32 cellular contexts compared by ENCODE assay signal in the genomic region with DNA sequence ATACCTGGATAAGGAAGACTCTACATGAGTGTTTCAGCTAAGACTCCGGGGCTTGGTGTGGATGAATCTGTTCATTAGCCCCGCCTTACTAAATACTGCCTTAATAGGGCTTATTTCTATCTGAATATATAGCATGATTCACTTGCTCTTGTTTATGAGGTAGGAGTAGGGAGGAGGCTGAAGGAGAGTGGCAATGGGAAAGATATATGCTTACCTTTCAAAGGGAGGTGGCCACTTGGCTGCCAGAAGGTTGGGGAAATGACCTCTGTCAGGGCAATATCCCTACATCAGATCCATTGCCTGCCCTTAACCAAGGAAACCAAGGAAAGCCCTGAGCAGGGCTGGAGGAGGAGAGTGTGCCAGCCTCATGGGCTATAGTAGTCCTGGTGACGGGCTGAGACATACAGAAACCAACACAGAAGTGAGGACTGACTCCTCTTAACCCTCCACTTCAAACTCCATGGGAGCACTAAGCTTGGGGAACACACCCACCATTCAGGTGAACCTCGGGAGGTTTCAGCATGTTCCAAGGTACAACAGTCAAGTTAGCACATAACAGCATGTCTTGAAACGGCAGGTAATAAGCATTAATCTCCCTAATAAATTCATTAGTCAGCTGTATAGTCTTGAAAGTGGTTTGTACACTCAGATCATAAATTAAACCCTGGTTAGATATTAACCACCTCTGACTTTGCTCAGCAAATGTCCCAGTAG.
A peak's percentile ranks its signal among the peaks of the same experiment; 100 is the strongest.
DNase-seq lines count a peak whose midpoint lies in the region; ATAC-seq, FAIRE-seq and TF ChIP-seq lines count a peak whose summit lies in the region.
"Had no signal": no experiment of that assay in that cellular context is flagged by ENCODE, and none has a peak within 500 bp of the region (broad histone marks: within the 10 kb centered on the region; RNA-seq: fewer than 3 reads in every experiment).

No MANE protein-coding gene starts in this region.

- POLR2A ChIA-PET in SK-N-SH (lab: Yijun Ruan, JAX): no interaction called here

- H3F3A ChIP-seq in SK-N-SH (replicated peaks; ENCODE audit: insufficient read depth): no peaks in the 10 kb centered on the region

- H3K4me1 Mint-ChIP-seq in Calu3 (ENCODE audit: low read depth, unreplicated experiment): peaks cover 46% of the 10 kb centered on the region
- peaks cover 5 to 6% of the 10 kb centered on the region in 2 donors for H3K4me1 Mint-ChIP-seq in stimulated activated naive B cell treated with anti-CD40 and anti-IgM and Interleukin-4, amounts not matched to agents 10 μg/mL and 1 μg/mL and 100 μg/mL, for 72 hours

- 86% methylated on average over 5 of the region's 5 CpGs for WGBS in SK-N-SH (ENCODE audit: low lambda C conversion rate)

- no peak for ATAC-seq in stimulated activated naive B cell treated with anti-CD40 and anti-IgM and Interleukin-4, amounts not matched to agents 10 μg/mL and 1 μg/mL and 100 μg/mL, for 72 hours (replicated peaks)
- ATAC-seq: activated CD8-positive, alpha-beta T cell treated with anti-CD3 and anti-CD28 coated beads for 36 hours; sciatic nerve had no signal

- peak; percentile 28 for FAIRE-seq in bronchial epithelial cell (lab: Jason Lieb, UNC)
- FAIRE-seq: A204.1, TTC549 had no signal

- peak overlapping the region; percentile 50 for H3K27ac ChIP-seq in muscle layer of duodenum (ENCODE audit: low read length)
- no peak overlapping the region for H3K27ac ChIP-seq in SK-N-SH (ENCODE audit: low read depth in 2 of 2, low read length in 1 of 2)
- H3K27ac ChIP-seq: SJSA1, thoracic aorta had no signal

- H3K36me3 ChIP-seq in bronchial epithelial cell (ENCODE audit: control insufficient read depth, insufficient read depth, low read length) (no peaks in the 10 kb centered on the region), muscle layer of duodenum (ENCODE audit: control insufficient read depth in 1 of 2, insufficient read depth in 2 of 2, low read length in 2 of 2) (no peaks in the 10 kb centered on the region), SK-N-SH (replicated peaks in 1 of 2; ENCODE audit: control insufficient read depth in 1 of 2, insufficient read depth in 2 of 2, low read length in 1 of 2) (no peaks in the 10 kb centered on the region)
- H3K36me3 ChIP-seq: SJSA1, thoracic aorta had no signal

- no TSS peak for BruUV-seq in Calu3 (replicated peaks; lab: Mats Ljungman, UMichigan)

- no peaks in the 10 kb centered on the region for H3K79me2 ChIP-seq in SK-N-SH (ENCODE audit: insufficient read depth)

- H3K27me3 ChIP-seq in bronchial epithelial cell (ENCODE audit: control insufficient read depth, insufficient read depth, low read length) (no peaks in the 10 kb centered on the region), muscle layer of duodenum (ENCODE audit: low read depth, low read length) (no peaks in the 10 kb centered on the region), SK-N-SH (ENCODE audit: insufficient read depth) (no peaks in the 10 kb centered on the region)
- H3K27me3 ChIP-seq: SJSA1 had no signal

- no peaks in the 10 kb centered on the region for H4K20me1 ChIP-seq in SK-N-SH (ENCODE audit: insufficient read depth)

- H3K9me3 ChIP-seq in muscle layer of duodenum (ENCODE audit: control insufficient read depth in 1 of 2, low read length in 2 of 2): no peaks in the 10 kb centered on the region
- no peaks in the 10 kb centered on the region for H3K9me3 ChIP-seq in SK-N-SH
- H3K9me3 ChIP-seq: SJSA1, thoracic aorta had no signal

- peak overlapping the region; percentile 73 for H3K27ac Mint-ChIP-seq in Calu3 (ENCODE audit: unreplicated experiment)
- H3K27ac Mint-ChIP-seq in stimulated activated naive B cell treated with anti-CD40 and anti-IgM and Interleukin-4, amounts not matched to agents 10 μg/mL and 1 μg/mL and 100 μg/mL, for 72 hours: no peak overlapping the region
- H3K27ac Mint-ChIP-seq: activated CD8-positive, alpha-beta T cell treated with anti-CD3 and anti-CD28 coated beads for 36 hours; activated naive CD8-positive, alpha-beta T cell; immature natural killer cell had no signal

- no peaks in the 10 kb centered on the region for H3K27me3 Mint-ChIP-seq in Calu3 (ENCODE audit: unreplicated experiment)
- no peaks in the 10 kb centered on the region for H3K27me3 Mint-ChIP-seq in stimulated activated naive B cell treated with anti-CD40 and anti-IgM and Interleukin-4, amounts not matched to agents 10 μg/mL and 1 μg/mL and 100 μg/mL, for 72 hours
- H3K27me3 Mint-ChIP-seq: activated CD8-positive, alpha-beta T cell treated with anti-CD3 and anti-CD28 coated beads for 36 hours; activated naive CD8-positive, alpha-beta T cell; CD8-positive, alpha-beta memory T cell had no signal

- H3K4me1 ChIP-seq in muscle layer of duodenum (ENCODE audit: control insufficient read depth in 1 of 2, insufficient read depth in 2 of 2, low read length in 2 of 2) (no peaks in the 10 kb centered on the region), SK-N-SH (ENCODE audit: control insufficient read depth in 1 of 2, insufficient read depth in 2 of 2, low read depth in 1 of 2, low read length in 1 of 2) (no peaks in the 10 kb centered on the region)

- intact Hi-C loops in Calu3 (cut with micrococcal nuclease; ENCODE audit: unreplicated experiment): loop anchor here (5.0 kb wide), 3 partner anchors 35 to 160 kb away; a partner anchor contains a TSS

- TF ChIP-seq CTCF in Calu3 (IDR thresholded peaks at IDR 0.05; ENCODE audit: unreplicated experiment): no peak
- no peak for TF ChIP-seq CTCF in bronchial epithelial cell (IDR thresholded peaks at IDR 0.05; ENCODE audit: insufficient read depth, low read length, severe bottlenecking)
- TF ChIP-seq CTCF in SK-N-SH (IDR thresholded peaks at IDR 0.05): no peak

- no peak for TF ChIP-seq RAD21 in SK-N-SH (IDR thresholded peaks at IDR 0.05; ENCODE audit: low read length)

- H3K4me2 ChIP-seq in SK-N-SH: no peak overlapping the region

- DNase-seq in Calu3 (no peak), bronchial epithelial cell (ENCODE audit: low read depth) (no peak), kidney tubule cell (ENCODE audit: low spot score) (peak; percentile 62), NOMO-1 (lab: John Stamatoyannopoulos, UW; ENCODE audit: unreplicated experiment in 2 of 2) (no peak), SK-N-SH (no peak), NCI-H226 (no peak)
- no peak for DNase-seq in stimulated activated naive B cell treated with anti-CD40 and anti-IgM and Interleukin-4, amounts not matched to agents 10 μg/mL and 1 μg/mL and 100 μg/mL, for 72 hours
- DNase-seq: activated CD4-positive, CD25-positive, alpha-beta regulatory T cell treated with anti-CD3 and anti-CD28 coated beads, Interleukin-2, amount 50 U/mL, for 72 hours; activated CD8-positive, alpha-beta T cell treated with anti-CD3 and anti-CD28 coated beads for 36 hours; activated T-cell treated with anti-CD3 and anti-CD28 coated beads for 4 hours; AML-193; anterior cingulate cortex; CD8-positive, alpha-beta memory T cell; cortex of kidney; DMS153; H7; hypothalamus; immature natural killer cell; NCI-H1105; NCI-H1930; NCI-H526; RPMI8226; stimulated activated naive CD4-positive, alpha-beta T cell treated with Interleukin-2 at 50 U/mL for 16 hours; T-helper 1 cell had no signal

- no peaks in the 10 kb centered on the region for H3K36me3 Mint-ChIP-seq in Calu3 (ENCODE audit: insufficient read depth, unreplicated experiment)
- H3K36me3 Mint-ChIP-seq in stimulated activated naive B cell treated with anti-CD40 and anti-IgM and Interleukin-4, amounts not matched to agents 10 μg/mL and 1 μg/mL and 100 μg/mL, for 72 hours: no peaks in the 10 kb centered on the region
- H3K36me3 Mint-ChIP-seq: activated naive CD8-positive, alpha-beta T cell had no signal

- no peak for TF ChIP-seq EP300 in SK-N-SH (IDR thresholded peaks at IDR 0.05; ENCODE audit: borderline replicate concordance in 1 of 2, low read depth in 1 of 2, low read length in 1 of 2)

- no peaks in the 10 kb centered on the region for H3K9me3 Mint-ChIP-seq in Calu3 (ENCODE audit: low read depth, unreplicated experiment)
- no peaks in the 10 kb centered on the region for H3K9me3 Mint-ChIP-seq in stimulated activated naive B cell treated with anti-CD40 and anti-IgM and Interleukin-4, amounts not matched to agents 10 μg/mL and 1 μg/mL and 100 μg/mL, for 72 hours
- H3K9me3 Mint-ChIP-seq: activated CD8-positive, alpha-beta T cell treated with anti-CD3 and anti-CD28 coated beads for 36 hours; CD8-positive, alpha-beta memory T cell; immature natural killer cell; neural crest cell had no signal

- no peak overlapping the region for H3K4me3 Mint-ChIP-seq in Calu3 (ENCODE audit: low read depth, unreplicated experiment)
- no peak overlapping the region for H3K4me3 Mint-ChIP-seq in stimulated activated naive B cell treated with anti-CD40 and anti-IgM and Interleukin-4, amounts not matched to agents 10 μg/mL and 1 μg/mL and 100 μg/mL, for 72 hours
- H3K4me3 Mint-ChIP-seq: activated CD8-positive, alpha-beta T cell treated with anti-CD3 and anti-CD28 coated beads for 36 hours; activated naive CD8-positive, alpha-beta T cell; CD8-positive, alpha-beta memory T cell; immature natural killer cell; neural crest cell had no signal

- no peaks in the 10 kb centered on the region for H3K9me2 ChIP-seq in SK-N-SH

- CTCF ChIA-PET in Calu3 (lab: Charles Lee): interaction anchor here (0.5 to 2.4 kb wide), 4 partner anchors 9 to 163 kb away, joined by 4 to 11 read pairs (median 5); a partner anchor contains a TSS
- CTCF ChIA-PET in SK-N-SH (lab: Yijun Ruan, JAX): interaction anchor here (1.4 kb wide), 1 partner anchor 14 kb away, joined by 4 read pairs; no protein-coding TSS in a partner anchor

- H3K9ac ChIP-seq in SK-N-SH: no peak overlapping the region

- H3K4me3 ChIP-seq in bronchial epithelial cell (ENCODE audit: low read depth, low read length): no peak overlapping the region
- H3K4me3 ChIP-seq in muscle layer of duodenum (ENCODE audit: low read depth in 1 of 2, low read length in 2 of 2): no peak overlapping the region
- no peak overlapping the region for H3K4me3 ChIP-seq in SK-N-SH (ENCODE audit: low read depth in 2 of 2, low read length in 1 of 2)
- H3K4me3 ChIP-seq: SJSA1, thoracic aorta had no signal

- no peak overlapping the region for H2AFZ ChIP-seq in SK-N-SH (ENCODE audit: low read depth)

TF ChIP-seq in SK-N-SH, 30 proteins besides CTCF, POLR2A, EP300 and RAD21 (continues in another document):
- TF ChIP-seq, protein P1, sequence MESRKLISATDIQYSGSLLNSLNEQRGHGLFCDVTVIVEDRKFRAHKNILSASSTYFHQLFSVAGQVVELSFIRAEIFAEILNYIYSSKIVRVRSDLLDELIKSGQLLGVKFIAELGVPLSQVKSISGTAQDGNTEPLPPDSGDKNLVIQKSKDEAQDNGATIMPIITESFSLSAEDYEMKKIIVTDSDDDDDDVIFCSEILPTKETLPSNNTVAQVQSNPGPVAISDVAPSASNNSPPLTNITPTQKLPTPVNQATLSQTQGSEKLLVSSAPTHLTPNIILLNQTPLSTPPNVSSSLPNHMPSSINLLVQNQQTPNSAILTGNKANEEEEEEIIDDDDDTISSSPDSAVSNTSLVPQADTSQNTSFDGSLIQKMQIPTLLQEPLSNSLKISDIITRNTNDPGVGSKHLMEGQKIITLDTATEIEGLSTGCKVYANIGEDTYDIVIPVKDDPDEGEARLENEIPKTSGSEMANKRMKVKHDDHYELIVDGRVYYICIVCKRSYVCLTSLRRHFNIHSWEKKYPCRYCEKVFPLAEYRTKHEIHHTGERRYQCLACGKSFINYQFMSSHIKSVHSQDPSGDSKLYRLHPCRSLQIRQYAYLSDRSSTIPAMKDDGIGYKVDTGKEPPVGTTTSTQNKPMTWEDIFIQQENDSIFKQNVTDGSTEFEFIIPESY (IDR thresholded peaks at IDR 0.05; ENCODE audit: borderline replicate concordance, low read depth): no peak
- TF ChIP-seq JUND (IDR thresholded peaks at IDR 0.05): no peak
